In the genomic region with DNA sequence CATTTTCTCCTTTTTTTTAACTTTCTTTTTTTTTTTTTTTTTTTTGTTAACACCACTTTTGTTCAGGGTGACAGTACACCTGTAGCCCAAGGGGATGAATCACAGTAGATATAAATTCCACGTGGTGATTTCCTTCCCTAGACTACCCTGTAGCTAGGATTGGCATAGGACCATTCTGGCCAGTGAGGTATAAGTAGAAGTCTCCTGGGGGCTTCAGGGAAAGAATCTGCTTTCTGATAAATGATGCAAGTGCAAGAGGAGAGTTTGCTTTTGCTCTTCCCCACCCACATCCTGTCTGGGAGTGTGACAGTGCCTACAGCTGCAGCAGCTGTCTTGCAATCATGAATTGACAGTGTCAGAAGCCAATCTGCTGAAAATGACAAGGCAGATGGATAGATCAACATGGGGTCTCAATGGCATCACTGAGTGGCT, we compare ENCODE assay signal across 8 cellular contexts.
A peak's percentile ranks its signal among the peaks of the same experiment; 100 is the strongest.
DNase-seq lines count a peak whose midpoint lies in the region; ATAC-seq and TF ChIP-seq lines count a peak whose summit lies in the region.

No MANE protein-coding gene starts in this region.

- H3K36me3 Mint-ChIP-seq in naive thymus-derived CD8-positive, alpha-beta T cell = peaks cover 0 to 5% (median 0%) of the 10 kb centered on the region in 3 donors

- peak overlapping the region in 3 of 10 donors; percentile 3 to 47 (median 41) for H3K27ac Mint-ChIP-seq in naive thymus-derived CD8-positive, alpha-beta T cell

- DNase-seq in GM13976 (ENCODE audit: low spot score) (peak; percentile 71), LHCN-M2 (ENCODE audit: low read depth) (peak; percentile 86), RKO (ENCODE audit: low spot score) (no peak), pons (ENCODE audit: low spot score) (no peak), tibial artery (no peak)
- DNase-seq in activated CD4-positive, alpha-beta T cell treated with anti-CD3 and anti-CD28 coated beads, Interleukin-2, amount 50 U/mL, for 24 hours (ENCODE audit: low read depth in 1 of 2, low spot score in 1 of 2) = peak; percentile 33 to 65
- peak in 5 of 10 donors; percentile 7 to 49 (median 30) for DNase-seq in naive thymus-derived CD8-positive, alpha-beta T cell

- in situ Hi-C loops in GM13976 (cut with MboI; ENCODE audit: low sequenced_read_pairs, unreplicated experiment) = no loop called here

- no peaks in the 10 kb centered on the region for H3K9me3 Mint-ChIP-seq in naive thymus-derived CD8-positive, alpha-beta T cell

- no peaks in the 10 kb centered on the region for H3K27me3 ChIP-seq in tibial artery

- H3K4me3 Mint-ChIP-seq in naive thymus-derived CD8-positive, alpha-beta T cell = peak overlapping the region in 2 of 10 donors; percentile 12 to 22

- H3K9me3 ChIP-seq in tibial artery = no peaks in the 10 kb centered on the region

- H3K27ac ChIP-seq in tibial artery = no peak overlapping the region

- POLR2A ChIA-PET in naive thymus-derived CD8-positive, alpha-beta T cell (lab: Charles Lee) = interaction anchor here (0.6 kb wide), 1 partner anchor 61 kb away, joined by 3 read pairs; no protein-coding TSS in a partner anchor

- H3K4me3 ChIP-seq in tibial artery = no peak overlapping the region

- no peaks in the 10 kb centered on the region for H3K4me1 ChIP-seq in tibial artery

- peaks cover 0 to 12% (median 5%) of the 10 kb centered on the region in 5 donors for H3K27me3 Mint-ChIP-seq in naive thymus-derived CD8-positive, alpha-beta T cell

- intact Hi-C loops in tibial artery (cut with DNase I; ENCODE audit: low total_unique reads) = no loop called here

- ATAC-seq in GM21717 (IDR thresholded peaks at IDR 0.05; ENCODE audit: unreplicated experiment) = peak; percentile 96
- ATAC-seq in naive thymus-derived CD8-positive, alpha-beta T cell = peak; percentile 68 to 89

- TF ChIP-seq CTCF in GM13976 (IDR thresholded peaks at IDR 0.05; ENCODE audit: borderline replicate concordance, control extremely low read depth, extremely low read depth, insufficient read depth, missing control alignments) (no peak), tibial artery (IDR thresholded peaks at IDR 0.05) (no peak)

- H3K4me1 Mint-ChIP-seq in naive thymus-derived CD8-positive, alpha-beta T cell = peaks cover 2 to 14% (median 10%) of the 10 kb centered on the region in 4 donors

- H3K36me3 ChIP-seq in tibial artery = no peaks in the 10 kb centered on the region

Comparison
In these comparisons a context has a peak if more than half of its experiments do, and no peak if none do; other contexts are left out.
1. DNase-seq: peak in GM13976 (single experiment), LHCN-M2 (single experiment) and activated CD4-positive, alpha-beta T cell treated with anti-CD3 and anti-CD28 coated beads, Interleukin-2, amount 50 U/mL, for 24 hours (2 of 2); none in RKO (single experiment), pons (single experiment) and tibial artery (0 of 2).